8 cellular contexts compared by ENCODE assay signal in genomic region chr3:9809615-9810356, GRCh38. TPM values are rescaled to one million over a fixed set of nuclear protein-coding genes. Genes with fewer than 3 reads are reported as not detected.
DNase-seq lines count a peak whose midpoint lies in the region; ATAC-seq and TF ChIP-seq lines count a peak whose summit lies in the region.

TSS of gene TTLL3 (plus strand) at chr3:9810262. CDS start at chr3:9810662, 400 bp downstream.

- DNase-seq in D341Med (ENCODE audit: low spot score) (peak; percentile 88), MG63 (peak; percentile 71), T-helper 17 cell (peak; percentile 33 to 38 (median 37)), astrocyte of the cerebellum (ENCODE audit: low read depth) (no peak), right atrium auricular region (ENCODE audit: low spot score) (peak; percentile 79), progenitor cell of endocrine pancreas (ENCODE audit: low spot score, unreplicated experiment) (peak; percentile 43)

- H3K27ac Mint-ChIP-seq in T-helper 17 cell (peak within 1 kb of the TSS; percentile 94), progenitor cell of endocrine pancreas (peak within 1 kb of the TSS; percentile 95)

- H3K36me3 ChIP-seq in MG63 (peaks cover 15% of the 10 kb centered on the region; the same call in 1 of the 2 replicates), right atrium auricular region (peaks cover 20% of the 10 kb centered on the region)

- H3K36me3 Mint-ChIP-seq in T-helper 17 cell (ENCODE audit: low read depth), result peaks cover 7% of the 10 kb centered on the region
- peaks cover under 1% of the 10 kb centered on the region for H3K36me3 Mint-ChIP-seq in progenitor cell of endocrine pancreas (ENCODE audit: insufficient read depth)

- H3K4me1 Mint-ChIP-seq in T-helper 17 cell (peaks cover 37% of the 10 kb centered on the region), progenitor cell of endocrine pancreas (ENCODE audit: low read depth) (peaks cover 9% of the 10 kb centered on the region)

- H3K4me1 ChIP-seq in right atrium auricular region, result peaks cover 0 to 17% of the 10 kb centered on the region in 2 donors

- in situ Hi-C loops in astrocyte of the cerebellum (cut with HindIII; ENCODE audit: low sequenced_read_pairs), result no loop called here

- H3K27ac ChIP-seq in right atrium auricular region, result peak within 1 kb of the TSS; percentile 92 to 96

- H3K27me3 Mint-ChIP-seq in T-helper 17 cell (no peaks in the 10 kb centered on the region), progenitor cell of endocrine pancreas (peaks cover 13% of the 10 kb centered on the region)

- no peaks in the 10 kb centered on the region for H3K9me3 Mint-ChIP-seq in progenitor cell of endocrine pancreas (ENCODE audit: low read depth)

- TF ChIP-seq CTCF in astrocyte of the cerebellum (IDR thresholded peaks at IDR 0.05; ENCODE audit: low read depth, low read length, missing control alignments) (no peak), right atrium auricular region (IDR thresholded peaks at IDR 0.05) (peak in 1 of 2 donors; percentile 12), progenitor cell of endocrine pancreas (IDR thresholded peaks at IDR 0.05; ENCODE audit: unreplicated experiment) (no peak)

- H3K4me3 Mint-ChIP-seq in T-helper 17 cell, result peak within 1 kb of the TSS; percentile 93
- peak within 1 kb of the TSS; percentile 79 for H3K4me3 Mint-ChIP-seq in progenitor cell of endocrine pancreas (ENCODE audit: low read depth)

- H3K27me3 ChIP-seq in MG63 (no peaks in the 10 kb centered on the region), right atrium auricular region (no peaks in the 10 kb centered on the region)

- ATAC-seq in GM21390 (IDR thresholded peaks at IDR 0.05; ENCODE audit: unreplicated experiment) (peak; percentile 48), T-helper 17 cell (peak; percentile 70), HG03097 (IDR thresholded peaks at IDR 0.05; ENCODE audit: low FRiP score, unreplicated experiment) (no peak)

- H3K4me3 ChIP-seq in MG63 (peak within 1 kb of the TSS; percentile 42), astrocyte of the cerebellum (ENCODE audit: low read depth, low read length) (peak within 1 kb of the TSS; percentile 47), right atrium auricular region (peak within 1 kb of the TSS; percentile 65 to 86)

- H3K9me3 ChIP-seq in MG63 (no peaks in the 10 kb centered on the region), T-helper 17 cell (ENCODE audit: control insufficient read depth, low read length, poor library complexity, severe bottlenecking) (no peaks in the 10 kb centered on the region), right atrium auricular region (no peaks in the 10 kb centered on the region)

RNA-seq across cellular contexts. Expression of gene TTLL3, which starts in this region (rescaled TPM):
- 0.10 and 3.1 TPM in 2 replicates for total RNA-seq in MG63 (2014; rRNA removed; shearing (Covaris generic); ENCODE audit: low replicate concordance)
- total RNA-seq in T-helper 17 cell (10 to 100 TPM; 87.2 to 88.7 TPM), right atrium auricular region (10 to 100 TPM; 12.2 to 13.1 TPM), progenitor cell of endocrine pancreas (51.6 and 59.6 TPM in 2 replicates)
